ENCODE assay signal across 2 cellular contexts in genomic region chr6:148550569-148550968, GRCh38.
TF ChIP-seq lines count a peak whose summit lies in the region.

No MANE protein-coding gene starts in this region.

TF ChIP-seq in GM23338, 12 proteins besides CTCF, POLR2A, EP300 and RAD21 (continued from another document):
- TF ChIP-seq REST (IDR thresholded peaks at IDR 0.05; ENCODE audit: unreplicated experiment) (no peak), EZH2phosphoT487 (IDR thresholded peaks at IDR 0.05; ENCODE audit: unreplicated experiment) (no peak), CREB1 (CRISPR knock-in tag; IDR thresholded peaks at IDR 0.05; ENCODE audit: low read depth) (no peak), ETS1 (IDR thresholded peaks at IDR 0.05) (no peak), ZNF331 (CRISPR knock-in tag; IDR thresholded peaks at IDR 0.05; ENCODE audit: low read depth) (no peak), POLR2AphosphoS5 (IDR thresholded peaks at IDR 0.05; ENCODE audit: low read depth) (no peak), JUNB (IDR thresholded peaks at IDR 0.05; ENCODE audit: unreplicated experiment) (no peak), ZNF462 (CRISPR knock-in tag; IDR thresholded peaks at IDR 0.05) (no peak), ZNF114 (CRISPR knock-in tag; IDR thresholded peaks at IDR 0.05) (no peak)
TF ChIP-seq in GM23338: peak in this region for 0.

TF ChIP-seq in GM12878, 131 proteins besides CTCF, POLR2A, EP300 and RAD21 (continued from another document):
- TF ChIP-seq CUX1 (IDR thresholded peaks at IDR 0.05; ENCODE audit: insufficient replicate concordance, low read depth, low read length) (no peak), HCFC1 (IDR thresholded peaks at IDR 0.05; ENCODE audit: low read length) (no peak), REST (IDR thresholded peaks at IDR 0.05; ENCODE audit: low read depth, low read length) (no peak), E2F8 (IDR thresholded peaks at IDR 0.05; ENCODE audit: low read depth, partially characterized antibody) (no peak), ZNF274 (IDR thresholded peaks at IDR 0.05; ENCODE audit: insufficient read depth, insufficient read length) (no peak), FOS (IDR thresholded peaks at IDR 0.05; ENCODE audit: borderline replicate concordance, extremely low read depth, insufficient read length) (no peak), SP1 (IDR thresholded peaks at IDR 0.05; ENCODE audit: low read depth, low read length) (no peak), BCLAF1 (IDR thresholded peaks at IDR 0.05) (no peak), IRF5 (IDR thresholded peaks at IDR 0.05; ENCODE audit: borderline replicate concordance) (no peak), IRF3 (IDR thresholded peaks at IDR 0.05) (no peak), NR2C1 (IDR thresholded peaks at IDR 0.05) (no peak), ZBTB33 (IDR thresholded peaks at IDR 0.05) (no peak)
